Comparison of ENCODE assay signal across 8 cellular contexts in the genomic region with DNA sequence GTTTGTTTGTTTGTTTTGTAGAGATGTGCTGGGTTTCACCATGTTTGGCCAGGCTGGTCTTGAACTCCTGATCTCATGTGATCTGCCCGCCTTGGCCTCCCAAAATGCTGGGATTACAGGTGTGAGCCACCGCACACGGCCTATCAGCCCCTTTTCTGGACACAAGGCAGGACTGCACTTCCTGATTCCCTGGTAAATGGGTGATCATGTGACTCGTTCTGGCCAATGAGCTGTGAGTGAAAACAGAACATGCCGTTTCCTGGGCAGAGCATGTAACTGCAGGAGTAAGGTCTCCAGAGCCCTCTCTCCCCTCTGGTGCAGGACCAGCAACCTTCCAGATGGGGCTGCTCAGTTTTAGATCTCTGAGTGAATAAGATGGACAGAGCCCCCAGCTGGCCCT.
DNase-seq lines count a peak whose midpoint lies in the region; ATAC-seq and TF ChIP-seq lines count a peak whose summit lies in the region.

No MANE protein-coding gene starts in this region.

- H3K27me3 ChIP-seq in HCT116 (ENCODE audit: insufficient read depth, low read length) = no peaks in the 10 kb centered on the region
- no peaks in the 10 kb centered on the region for H3K27me3 ChIP-seq in mesendoderm (ENCODE audit: insufficient read depth, low read length, poor library complexity)

- RAD21 ChIA-PET in HCT116 (lab: Charles Lee; ENCODE audit: low non-redundant PET in 1 of 2, low total read pairs in 2 of 2, uncharacterized antibody in 2 of 2, unreplicated experiment in 2 of 2) = no interaction called here

- TF ChIP-seq CTCF in HCT116 (IDR thresholded peaks at IDR 0.05 in 2 of 3, conservative IDR thresholded peaks at IDR 0.05 in 1 of 3; ENCODE audit: borderline replicate concordance in 1 of 3, insufficient read depth in 1 of 3, low read depth in 2 of 3, low read length in 2 of 3) = no peak

- no peaks in the 10 kb centered on the region for H3K36me3 Mint-ChIP-seq in activated CD4-positive, alpha-beta memory T cell treated with anti-CD3 and anti-CD28 coated beads, Interleukin-2, amount 10 ng/mL, durations not matched to agents 7 days and 5 days (ENCODE audit: low read depth)

- no peak overlapping the region for H2BK15ac ChIP-seq in mesendoderm (replicated peaks; ENCODE audit: low read depth)

- H3K27ac ChIP-seq in HCT116 (ENCODE audit: low read depth, low read length) (no peak overlapping the region), mesendoderm (ENCODE audit: low read depth, low read length) (no peak overlapping the region)

- no peak overlapping the region for H3K9ac ChIP-seq in HCT116 (ENCODE audit: low read length)
- H3K9ac ChIP-seq in mesendoderm (ENCODE audit: low read length) = no peak overlapping the region

- no peak overlapping the region for H4K5ac ChIP-seq in mesendoderm (ENCODE audit: low read length)

- H4K8ac ChIP-seq in mesendoderm (ENCODE audit: low read depth, low read length) = no peak overlapping the region

- H3K9me3 Mint-ChIP-seq in activated CD4-positive, alpha-beta memory T cell treated with anti-CD3 and anti-CD28 coated beads, Interleukin-2, amount 10 ng/mL, durations not matched to agents 7 days and 5 days = no peaks in the 10 kb centered on the region

- H3K56ac ChIP-seq in mesendoderm (ENCODE audit: low read length) = no peak overlapping the region

- no peak for TF ChIP-seq RAD21 in HCT116 (IDR thresholded peaks at IDR 0.05; ENCODE audit: low read depth)

- POLR2A ChIA-PET in HCT116 (lab: Charles Lee) = no interaction called here
- POLR2A ChIA-PET in activated CD4-positive, alpha-beta memory T cell treated with anti-CD3 and anti-CD28 coated beads, Interleukin-2, amount 10 ng/mL, durations not matched to agents 7 days and 5 days (lab: Charles Lee) = no interaction called here

- no peak overlapping the region for H3K27ac Mint-ChIP-seq in activated CD4-positive, alpha-beta memory T cell treated with anti-CD3 and anti-CD28 coated beads, Interleukin-2, amount 10 ng/mL, durations not matched to agents 7 days and 5 days

- H3K36me3 ChIP-seq in HCT116 (ENCODE audit: control insufficient read depth in 1 of 2, insufficient read depth in 2 of 2, low read length in 2 of 2) (no peaks in the 10 kb centered on the region), mesendoderm (ENCODE audit: control insufficient read depth, insufficient read depth, low read length) (no peaks in the 10 kb centered on the region)

- no CpG with 5 or more reads among the region's 5 CpGs for WGBS in mesendoderm (ENCODE audit: extremely low coverage, insufficient coverage, low lambda C conversion rate)

- no peak overlapping the region for H3K23ac ChIP-seq in mesendoderm (ENCODE audit: low read length)

- no peaks in the 10 kb centered on the region for H3K79me1 ChIP-seq in mesendoderm (ENCODE audit: low read length)

- no peak overlapping the region for H3K4me3 ChIP-seq in HCT116 (replicated peaks in 1 of 2; ENCODE audit: low read depth in 1 of 2, low read length in 2 of 2)
- H3K4me3 ChIP-seq in mesendoderm (ENCODE audit: low read length) = no peak overlapping the region

- DNase-seq in NCI-H510A treated with DMSO at 0.1 percent for 48 hours (lab: John Stamatoyannopoulos, UW) (peak; percentile 21), NCI-H510A (lab: John Stamatoyannopoulos, UW) (no peak), HCT116 (ENCODE audit: low read depth, low spot score) (peak; percentile 37), mesendoderm (peak; percentile 90), ecto neural progenitor cell (ENCODE audit: low spot score) (no peak), Ammon's horn (ENCODE audit: low spot score) (no peak), amniotic stem cell (lab: John Stamatoyannopoulos, UW) (no peak)
- DNase-seq in activated CD4-positive, alpha-beta memory T cell treated with anti-CD3 and anti-CD28 coated beads, Interleukin-2, amount 10 ng/mL, durations not matched to agents 7 days and 5 days = peak; percentile 20

- H3K4ac ChIP-seq in mesendoderm (ENCODE audit: low read depth, low read length) = no peak overlapping the region

- H3K79me2 ChIP-seq in HCT116 (ENCODE audit: insufficient read depth, low read length) (peaks cover 2% of the 10 kb centered on the region; the same call in 1 of the 2 replicates), mesendoderm (ENCODE audit: control insufficient read depth, insufficient read depth, low read length) (no peaks in the 10 kb centered on the region)

- H2AFZ ChIP-seq in HCT116 (ENCODE audit: low read depth, low read length, poor library complexity, severe bottlenecking) = no peak overlapping the region

- no peaks in the 10 kb centered on the region for H3K9me3 ChIP-seq in HCT116 (ENCODE audit: control insufficient read depth in 1 of 2, insufficient read depth in 1 of 2, low read depth in 1 of 2, low read length in 2 of 2)

- no peak overlapping the region for H3K4me3 Mint-ChIP-seq in activated CD4-positive, alpha-beta memory T cell treated with anti-CD3 and anti-CD28 coated beads, Interleukin-2, amount 10 ng/mL, durations not matched to agents 7 days and 5 days

- intact Hi-C loops in HCT116 (cut with micrococcal nuclease) = no loop called here

- no peaks in the 10 kb centered on the region for H3K27me3 Mint-ChIP-seq in activated CD4-positive, alpha-beta memory T cell treated with anti-CD3 and anti-CD28 coated beads, Interleukin-2, amount 10 ng/mL, durations not matched to agents 7 days and 5 days

- ATAC-seq in HCT116 = peak; percentile 82

- CTCF ChIA-PET in HCT116 (lab: Charles Lee) = interaction anchor here (2.4 kb wide), 1 partner anchor 90 kb away, joined by 6 read pairs; no protein-coding TSS in a partner anchor
- CTCF ChIA-PET in activated CD4-positive, alpha-beta memory T cell treated with anti-CD3 and anti-CD28 coated beads, Interleukin-2, amount 10 ng/mL, durations not matched to agents 7 days and 5 days (lab: Charles Lee) = interaction anchor here (1.6 kb wide), 1 partner anchor 90 kb away, joined by 4 read pairs; no protein-coding TSS in a partner anchor

- H3K4me2 ChIP-seq in HCT116 (ENCODE audit: low read length) (no peak overlapping the region), mesendoderm (ENCODE audit: low read length) (no peak overlapping the region)

- peaks cover 4% of the 10 kb centered on the region for H3K4me1 Mint-ChIP-seq in activated CD4-positive, alpha-beta memory T cell treated with anti-CD3 and anti-CD28 coated beads, Interleukin-2, amount 10 ng/mL, durations not matched to agents 7 days and 5 days

- H3K4me1 ChIP-seq in HCT116 (ENCODE audit: control insufficient read depth in 1 of 2, insufficient read depth in 2 of 2, low read length in 2 of 2) (peaks cover 0 to 11% of the 10 kb centered on the region in 2 experiments; a peak in 2 of 4 replicates), mesendoderm (ENCODE audit: control insufficient read depth, low read depth, low read length) (no peaks in the 10 kb centered on the region)

- no peak overlapping the region for H2AK5ac ChIP-seq in mesendoderm (ENCODE audit: low read length)

- H4K20me1 ChIP-seq in HCT116 (ENCODE audit: insufficient read depth) = no peaks in the 10 kb centered on the region

- H2BK5ac ChIP-seq in mesendoderm (ENCODE audit: low read length) = no peak overlapping the region

- no peak for TF ChIP-seq POLR2A in HCT116 (IDR thresholded peaks at IDR 0.05; ENCODE audit: borderline replicate concordance, extremely low read depth, insufficient read depth, insufficient read length)

- no peak overlapping the region for H2BK120ac ChIP-seq in mesendoderm (ENCODE audit: low read depth, low read length)

- H3K9me2 ChIP-seq in HCT116 (ENCODE audit: insufficient read depth) = no peaks in the 10 kb centered on the region

- BruUV-seq in HCT116 (replicated peaks; lab: Mats Ljungman, UMichigan) = no TSS peak

- no peak overlapping the region for H3K18ac ChIP-seq in mesendoderm (ENCODE audit: low read length)

TF ChIP-seq in HCT116, 20 proteins besides CTCF, POLR2A, EP300 and RAD21:
- TF ChIP-seq ELF1 (IDR thresholded peaks at IDR 0.05; ENCODE audit: borderline replicate concordance, low read depth) = peak; percentile 71
- no peak for TF ChIP-seq ZFX (IDR thresholded peaks at IDR 0.05)
- TF ChIP-seq, protein P1, sequence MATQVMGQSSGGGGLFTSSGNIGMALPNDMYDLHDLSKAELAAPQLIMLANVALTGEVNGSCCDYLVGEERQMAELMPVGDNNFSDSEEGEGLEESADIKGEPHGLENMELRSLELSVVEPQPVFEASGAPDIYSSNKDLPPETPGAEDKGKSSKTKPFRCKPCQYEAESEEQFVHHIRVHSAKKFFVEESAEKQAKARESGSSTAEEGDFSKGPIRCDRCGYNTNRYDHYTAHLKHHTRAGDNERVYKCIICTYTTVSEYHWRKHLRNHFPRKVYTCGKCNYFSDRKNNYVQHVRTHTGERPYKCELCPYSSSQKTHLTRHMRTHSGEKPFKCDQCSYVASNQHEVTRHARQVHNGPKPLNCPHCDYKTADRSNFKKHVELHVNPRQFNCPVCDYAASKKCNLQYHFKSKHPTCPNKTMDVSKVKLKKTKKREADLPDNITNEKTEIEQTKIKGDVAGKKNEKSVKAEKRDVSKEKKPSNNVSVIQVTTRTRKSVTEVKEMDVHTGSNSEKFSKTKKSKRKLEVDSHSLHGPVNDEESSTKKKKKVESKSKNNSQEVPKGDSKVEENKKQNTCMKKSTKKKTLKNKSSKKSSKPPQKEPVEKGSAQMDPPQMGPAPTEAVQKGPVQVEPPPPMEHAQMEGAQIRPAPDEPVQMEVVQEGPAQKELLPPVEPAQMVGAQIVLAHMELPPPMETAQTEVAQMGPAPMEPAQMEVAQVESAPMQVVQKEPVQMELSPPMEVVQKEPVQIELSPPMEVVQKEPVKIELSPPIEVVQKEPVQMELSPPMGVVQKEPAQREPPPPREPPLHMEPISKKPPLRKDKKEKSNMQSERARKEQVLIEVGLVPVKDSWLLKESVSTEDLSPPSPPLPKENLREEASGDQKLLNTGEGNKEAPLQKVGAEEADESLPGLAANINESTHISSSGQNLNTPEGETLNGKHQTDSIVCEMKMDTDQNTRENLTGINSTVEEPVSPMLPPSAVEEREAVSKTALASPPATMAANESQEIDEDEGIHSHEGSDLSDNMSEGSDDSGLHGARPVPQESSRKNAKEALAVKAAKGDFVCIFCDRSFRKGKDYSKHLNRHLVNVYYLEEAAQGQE (IDR thresholded peaks at IDR 0.05; ENCODE audit: low read depth) = no peak

Comparison
In these comparisons a context has a peak if more than half of its experiments do, and no peak if none do; other contexts are left out.
1. DNase-seq: peak in NCI-H510A treated with DMSO at 0.1 percent for 48 hours (single experiment), HCT116 (single experiment), activated CD4-positive, alpha-beta memory T cell treated with anti-CD3 and anti-CD28 coated beads, Interleukin-2, amount 10 ng/mL, durations not matched to agents 7 days and 5 days (single experiment) and mesendoderm (single experiment); none in NCI-H510A (single experiment), ecto neural progenitor cell (single experiment), Ammon's horn (single experiment) and amniotic stem cell (single experiment).